33 cellular contexts compared by ENCODE assay signal in the genomic region with DNA sequence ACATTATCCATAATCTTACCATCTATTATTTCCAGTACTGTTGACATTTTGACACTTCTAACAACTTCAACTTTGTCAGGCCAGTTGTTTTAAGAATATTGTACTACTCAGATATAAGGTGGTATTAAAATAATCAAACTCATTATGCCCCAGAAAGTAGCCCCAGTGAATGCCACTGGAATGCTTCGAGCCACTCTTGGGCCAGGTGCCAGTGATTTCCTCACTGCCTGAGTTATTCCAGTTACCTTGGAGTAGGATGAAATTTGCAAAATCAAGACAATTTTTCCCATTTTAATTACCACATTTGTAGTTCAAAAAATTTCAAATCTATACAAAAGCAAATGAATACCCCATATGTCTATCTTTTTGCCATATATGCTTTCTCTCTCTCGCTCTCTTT. TPM values are rescaled to one million over a fixed set of nuclear protein-coding genes. Genes with fewer than 3 reads are reported as not detected.
DNase-seq lines count a peak whose midpoint lies in the region; ATAC-seq and TF ChIP-seq lines count a peak whose summit lies in the region.
"Had no signal": no experiment of that assay in that cellular context is flagged by ENCODE, and none has a peak within 500 bp of the region (broad histone marks: within the 10 kb centered on the region; RNA-seq: fewer than 3 reads in every experiment).

No MANE protein-coding gene starts in this region.

- DNase-seq in adipocyte (ENCODE audit: low read depth) (peak; percentile 16), caudate nucleus (lab: John Stamatoyannopoulos, UW) (peak in 4 of 61 donors; percentile 18 to 66 (median 28)), iris pigment epithelial cell (ENCODE audit: low read depth) (peak; percentile 16), trophoblast cell (no peak), esophagus squamous epithelium (lab: John Stamatoyannopoulos, UW) (no peak)
- DNase-seq: activated CD4-positive, alpha-beta memory T cell treated with anti-CD3 and anti-CD28 coated beads, Interleukin-2, amount 10 ng/mL, durations not matched to agents 7 days and 5 days; activated CD8-positive, alpha-beta memory T cell treated with anti-CD3 and anti-CD28 coated beads, Interleukin-2, amount 50 U/mL, for 4 hours; activated naive CD4-positive, alpha-beta T cell treated with anti-CD3 and anti-CD28 coated beads, Interleukin-2, amount 10 ng/mL, durations not matched to agents 7 days and 5 days; amniotic stem cell; effector memory CD8-positive, alpha-beta T cell; EL; erythroblast; kidney glomerular epithelial cell; mesenchymal stem cell; MM.1S; NCI-H1436; NCI-H2081 treated with DMSO at 0.1 percent for 48 hours; NCI-H226; NCI-H69; Peyer's patch; retina; stimulated activated CD4-positive, alpha-beta T cell treated with anti-CD3 and anti-CD28 coated beads, Interleukin-1b, Interleukin-23, amount 100 ng/mL, for 48 hours; stimulated activated naive CD4-positive, alpha-beta T cell treated with Interleukin-2 at 50 U/mL for 16 hours; upper lobe of left lung had no signal

- no peak overlapping the region for H2BK12ac ChIP-seq in trophoblast cell (ENCODE audit: low read length)

- no peak overlapping the region for H3K23ac ChIP-seq in trophoblast cell (ENCODE audit: low read length)

- H3K27me3 ChIP-seq in adipocyte (replicated peaks; ENCODE audit: control insufficient read depth, insufficient read depth, low read length) (no peaks in the 10 kb centered on the region), skeletal muscle tissue (ENCODE audit: control insufficient read depth in 3 of 3, insufficient read depth in 3 of 3, low read length in 3 of 3) (no peaks in the 10 kb centered on the region), trophoblast cell (ENCODE audit: insufficient read depth, low read length) (no peaks in the 10 kb centered on the region), esophagus squamous epithelium (no peaks in the 10 kb centered on the region)
- H3K27me3 ChIP-seq: BLaER1, breast epithelium, Peyer's patch, upper lobe of left lung had no signal

- H3K9me3 ChIP-seq in adipocyte (ENCODE audit: control insufficient read depth, low read length), result no peaks in the 10 kb centered on the region
- H3K9me3 ChIP-seq in skeletal muscle tissue (ENCODE audit: control insufficient read depth in 3 of 3, low read length in 3 of 3), result no peaks in the 10 kb centered on the region
- no peaks in the 10 kb centered on the region for H3K9me3 ChIP-seq in trophoblast cell (ENCODE audit: insufficient read depth, low read depth, low read length)
- no peaks in the 10 kb centered on the region for H3K9me3 ChIP-seq in esophagus squamous epithelium
- H3K9me3 ChIP-seq: BLaER1, breast epithelium, HAP-1, Peyer's patch, upper lobe of left lung had no signal

- peak overlapping the region; percentile 95 for H3K27ac ChIP-seq in caudate nucleus (ENCODE audit: low read depth, low read length)
- H3K27ac ChIP-seq in skeletal muscle tissue (ENCODE audit: low read depth, low read length), result peak overlapping the region; percentile 99
- no peak overlapping the region for H3K27ac ChIP-seq in trophoblast cell (ENCODE audit: low read depth, low read length)
- H3K27ac ChIP-seq in esophagus squamous epithelium, result peak overlapping the region in 2 of 4 donors; percentile 51 to 57
- H3K27ac ChIP-seq: BLaER1, KMS-11, Peyer's patch had no signal

- H3K4ac ChIP-seq in trophoblast cell (ENCODE audit: low read depth, low read length), result no peak overlapping the region

- no peak for TF ChIP-seq POLR2A in esophagus squamous epithelium (IDR thresholded peaks at IDR 0.05)

- H3K36me3 ChIP-seq in adipocyte (ENCODE audit: control insufficient read depth, insufficient read depth, low read length, severe bottlenecking), result peaks cover 47% of the 10 kb centered on the region
- H3K36me3 ChIP-seq in skeletal muscle tissue (ENCODE audit: control insufficient read depth in 3 of 3, insufficient read depth in 3 of 3, low read length in 3 of 3), result peaks cover 15 to 33% (median 20%) of the 10 kb centered on the region in 3 donors
- peaks cover 0 to 2% of the 10 kb centered on the region in 2 experiments for H3K36me3 ChIP-seq in trophoblast cell (ENCODE audit: control insufficient read depth in 1 of 2, insufficient read depth in 2 of 2, low read length in 2 of 2)
- H3K36me3 ChIP-seq in esophagus squamous epithelium, result peaks cover 0 to 62% (median 0%) of the 10 kb centered on the region in 3 donors
- H3K36me3 ChIP-seq: breast epithelium had no signal

- no peak for TF ChIP-seq CTCF in esophagus squamous epithelium (IDR thresholded peaks at IDR 0.05)

- WGBS in trophoblast cell (ENCODE audit: extremely low coverage, insufficient coverage, insufficient read length), result no CpG with 5 or more reads among the region's 2 CpGs
- 63 to 81% methylated on average over 2 of the region's 2 CpGs for WGBS in esophagus squamous epithelium, 2 donors

- H3K4me3 ChIP-seq in adipocyte (ENCODE audit: low read length), result no peak overlapping the region
- no peak overlapping the region for H3K4me3 ChIP-seq in skeletal muscle tissue (ENCODE audit: low read length in 3 of 3)
- H3K4me3 ChIP-seq in trophoblast cell (ENCODE audit: low read depth, low read length), result no peak overlapping the region
- H3K4me3 ChIP-seq in esophagus squamous epithelium, result no peak overlapping the region
- H3K4me3 ChIP-seq: BLaER1, breast epithelium, coronary artery, HAP-1, Peyer's patch, upper lobe of left lung had no signal

- H3K79me2 ChIP-seq in trophoblast cell (ENCODE audit: control insufficient read depth, insufficient read depth, low read length, poor library complexity), result peaks cover 4% of the 10 kb centered on the region

- intact Hi-C loops in esophagus squamous epithelium (cut with DNase I), result no loop called here

- no peak overlapping the region for H3K4me2 ChIP-seq in trophoblast cell (ENCODE audit: low read length)
- H3K4me2 ChIP-seq: BLaER1, KMS-11 had no signal

- H2AK5ac ChIP-seq in trophoblast cell (ENCODE audit: low read length), result no peak overlapping the region

- H3K9ac ChIP-seq in adipocyte (ENCODE audit: low read length), result no peak overlapping the region
- H3K9ac ChIP-seq in skeletal muscle tissue (ENCODE audit: low read depth in 1 of 3, low read length in 3 of 3), result peak overlapping the region in 1 of 3 donors; percentile 47
- H3K9ac ChIP-seq in trophoblast cell (ENCODE audit: low read length), result no peak overlapping the region
- H3K9ac ChIP-seq: BLaER1, KMS-11 had no signal

- H3K18ac ChIP-seq in trophoblast cell (ENCODE audit: low read length), result no peak overlapping the region

- no peak overlapping the region for H4K8ac ChIP-seq in trophoblast cell (ENCODE audit: low read depth, low read length)

- H4K12ac ChIP-seq in trophoblast cell (ENCODE audit: low read depth, low read length), result no peak overlapping the region

- peaks cover 5% of the 10 kb centered on the region for H3K79me1 ChIP-seq in trophoblast cell (ENCODE audit: low read length)

- H3K4me1 ChIP-seq in adipocyte (ENCODE audit: control insufficient read depth, insufficient read depth, low read length) (peaks cover 37% of the 10 kb centered on the region), skeletal muscle tissue (ENCODE audit: control insufficient read depth in 3 of 3, insufficient read depth in 3 of 3, low read length in 3 of 3) (peaks cover 70 to 75% (median 70%) of the 10 kb centered on the region in 3 donors), trophoblast cell (ENCODE audit: control insufficient read depth in 1 of 2, insufficient read depth in 2 of 2, low read length in 2 of 2) (peaks cover 6 to 9% of the 10 kb centered on the region in 2 experiments), esophagus squamous epithelium (peaks cover 13 to 99% (median 32%) of the 10 kb centered on the region in 3 donors)

- H3K14ac ChIP-seq in trophoblast cell (ENCODE audit: low read length), result no peak overlapping the region

- H2BK5ac ChIP-seq in trophoblast cell (ENCODE audit: low read depth, low read length, poor library complexity), result no peak overlapping the region

- H2AFZ ChIP-seq in trophoblast cell (ENCODE audit: insufficient read depth, low read length, poor library complexity), result no peak overlapping the region

- no peak for ATAC-seq in GM18907 (IDR thresholded peaks at IDR 0.05; ENCODE audit: unreplicated experiment)
- ATAC-seq: effector memory CD8-positive, alpha-beta T cell had no signal

- no peak overlapping the region for H2BK120ac ChIP-seq in trophoblast cell (ENCODE audit: insufficient read depth, low read length, poor library complexity)

- no peak overlapping the region for H4K91ac ChIP-seq in trophoblast cell (ENCODE audit: low read depth, low read length)

RNA-seq across cellular contexts. Expression of gene CIPC, which starts 9.2 kb away (rescaled TPM):
- total RNA-seq in skeletal muscle tissue (13.6 TPM), esophagus squamous epithelium (10 to 100 TPM; 17.1 to 38.3 (median 32.6) TPM)
- polyA plus RNA-seq in trophoblast cell (2013), result 14.3 and 14.4 TPM in 2 replicates

RNA-seq across cellular contexts. Expression of gene ZDHHC22, which starts 34.4 kb away (rescaled TPM):
- total RNA-seq in skeletal muscle tissue (0.52 TPM), esophagus squamous epithelium (not detected)
- polyA plus RNA-seq in trophoblast cell (2013), result 0.26 and 0.28 TPM in 2 replicates
- total RNA-seq: activated CD4-positive, alpha-beta memory T cell treated with anti-CD3 and anti-CD28 coated beads, Interleukin-2, amount 10 ng/mL, durations not matched to agents 7 days and 5 days; breast epithelium; fibroblast of villous mesenchyme had no signal
- polyA plus RNA-seq: AG04450 had no signal

Comparison
In these comparisons a context has a peak if more than half of its experiments do, and no peak if none do; other contexts are left out.
1. DNase-seq: peak in adipocyte (single experiment) and iris pigment epithelial cell (single experiment); none in trophoblast cell (0 of 2) and esophagus squamous epithelium (single experiment).